ENCODE assay signal across 8 cellular contexts in the genomic region with DNA sequence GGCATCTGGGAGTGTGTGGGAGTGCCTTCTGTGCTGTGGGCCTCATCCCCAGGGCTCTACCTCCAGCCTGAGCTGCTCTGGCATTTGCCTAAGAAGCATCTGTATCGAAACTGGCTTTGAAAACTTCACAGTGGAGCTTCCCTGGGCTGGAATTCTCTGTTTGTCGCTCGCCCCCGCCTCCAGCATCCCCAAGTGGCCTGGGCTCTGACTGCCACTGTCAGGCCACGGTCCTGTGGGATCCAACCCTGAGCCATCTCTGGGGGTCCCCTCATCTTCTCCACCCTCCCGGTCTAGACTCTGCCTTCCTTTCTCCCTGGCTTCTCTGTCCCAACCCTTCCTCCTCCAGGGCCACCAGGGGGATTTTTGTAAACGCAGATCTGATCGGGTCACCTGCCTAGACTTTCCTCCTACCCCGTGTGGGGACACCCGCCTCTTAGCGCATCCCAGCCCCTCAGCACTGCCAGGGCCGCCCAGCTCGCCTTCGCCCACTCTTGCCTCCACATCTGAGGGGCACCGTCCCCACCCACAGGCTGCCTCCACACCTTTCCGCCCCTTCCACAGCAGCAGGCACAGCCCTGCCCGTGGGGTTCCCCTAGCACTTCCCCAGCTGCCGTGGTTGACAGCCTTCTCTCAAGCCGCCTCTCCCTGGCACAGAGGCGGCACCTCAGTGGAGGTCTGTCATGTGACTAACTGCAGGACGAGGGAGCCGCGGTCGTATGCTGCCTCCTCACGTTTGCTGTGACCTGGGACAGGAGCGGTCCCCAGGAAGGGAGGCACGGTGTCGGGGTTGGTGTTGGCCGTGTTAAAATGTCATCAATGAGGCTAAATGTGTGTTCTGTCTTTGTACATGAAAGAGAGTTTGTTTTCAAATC. TPM values are rescaled to one million over a fixed set of nuclear protein-coding genes. Genes with fewer than 3 reads are reported as not detected.
DNase-seq lines count a peak whose midpoint lies in the region; ATAC-seq and TF ChIP-seq lines count a peak whose summit lies in the region.

No MANE protein-coding gene starts in this region.

- H3K4me3 ChIP-seq in AG04449 (ENCODE audit: low read depth, low read length) (no peak overlapping the region), Panc1 (ENCODE audit: low read depth in 2 of 2, low read length in 2 of 2) (no peak overlapping the region), kidney epithelial cell (ENCODE audit: low read depth, low read length) (no peak overlapping the region), MG63 (no peak overlapping the region)

- peak; percentile 6 for TF ChIP-seq CTCF in AG04449 (IDR thresholded peaks at IDR 0.05; ENCODE audit: insufficient read depth, low read length, missing control alignments)
- TF ChIP-seq CTCF in Panc1 (IDR thresholded peaks at IDR 0.05), result no peak
- TF ChIP-seq CTCF in kidney epithelial cell (IDR thresholded peaks at IDR 0.05; ENCODE audit: insufficient read depth, low read length, poor library complexity, severe bottlenecking), result peak; percentile 17
- TF ChIP-seq CTCF in progenitor cell of endocrine pancreas (IDR thresholded peaks at IDR 0.05; ENCODE audit: unreplicated experiment), result no peak

- H3K4me1 ChIP-seq in Panc1 (ENCODE audit: control insufficient read depth, insufficient read depth, low read length), result peaks cover 8% of the 10 kb centered on the region; the same call in 1 of the 2 replicates

- intact Hi-C loops in Panc1 (cut with micrococcal nuclease; ENCODE audit: unreplicated experiment), result no loop called here

- no peaks in the 10 kb centered on the region for H3K27me3 ChIP-seq in Panc1 (ENCODE audit: control insufficient read depth, insufficient read depth, low read length)
- no peaks in the 10 kb centered on the region for H3K27me3 ChIP-seq in kidney epithelial cell (ENCODE audit: control insufficient read depth, insufficient read depth, low read length)
- H3K27me3 ChIP-seq in MG63, result no peaks in the 10 kb centered on the region

- CTCF ChIA-PET in AG04449 (lab: Yijun Ruan, JAX) (interaction anchor here (5.1 kb wide), 1 partner anchor 14 kb away, joined by 41 read pairs; no protein-coding TSS in a partner anchor), Panc1 (lab: Charles Lee) (no interaction called here)
- CTCF ChIA-PET in activated naive CD4-positive, alpha-beta T cell treated with anti-CD3 and anti-CD28 coated beads, Interleukin-2, amount 10 ng/mL, durations not matched to agents 7 days and 5 days (lab: Charles Lee), result interaction anchor here (0.6 to 1.7 kb wide), 10 partner anchors 10 to 292 kb away, joined by 3 to 12 read pairs (median 4); partner anchors contain the start of genes ABCA3 and NTN3

- H3K9me3 ChIP-seq in Panc1 (ENCODE audit: control insufficient read depth, insufficient read depth, low read depth, low read length) (no peaks in the 10 kb centered on the region), MG63 (no peaks in the 10 kb centered on the region)

- H3K36me3 ChIP-seq in Panc1 (ENCODE audit: control insufficient read depth, insufficient read depth, low read length) (no peaks in the 10 kb centered on the region), kidney epithelial cell (ENCODE audit: control insufficient read depth, insufficient read depth, low read length) (no peaks in the 10 kb centered on the region), MG63 (no peaks in the 10 kb centered on the region; the same call in 1 of the 2 replicates)

- H3K27ac Mint-ChIP-seq in activated naive CD4-positive, alpha-beta T cell treated with anti-CD3 and anti-CD28 coated beads, Interleukin-2, amount 10 ng/mL, durations not matched to agents 7 days and 5 days, result peak overlapping the region; percentile 8
- no peak overlapping the region for H3K27ac Mint-ChIP-seq in progenitor cell of endocrine pancreas

- no peaks in the 10 kb centered on the region for H3K36me3 Mint-ChIP-seq in activated naive CD4-positive, alpha-beta T cell treated with anti-CD3 and anti-CD28 coated beads, Interleukin-2, amount 10 ng/mL, durations not matched to agents 7 days and 5 days
- no peaks in the 10 kb centered on the region for H3K36me3 Mint-ChIP-seq in progenitor cell of endocrine pancreas (ENCODE audit: insufficient read depth)

- BruUV-seq in Panc1 (replicated peaks; lab: Mats Ljungman, UMichigan), result no TSS peak

- peaks cover 20% of the 10 kb centered on the region for H3K4me1 Mint-ChIP-seq in activated naive CD4-positive, alpha-beta T cell treated with anti-CD3 and anti-CD28 coated beads, Interleukin-2, amount 10 ng/mL, durations not matched to agents 7 days and 5 days
- peaks cover 7% of the 10 kb centered on the region for H3K4me1 Mint-ChIP-seq in progenitor cell of endocrine pancreas (ENCODE audit: low read depth)

- no peaks in the 10 kb centered on the region for H3K9me3 Mint-ChIP-seq in activated naive CD4-positive, alpha-beta T cell treated with anti-CD3 and anti-CD28 coated beads, Interleukin-2, amount 10 ng/mL, durations not matched to agents 7 days and 5 days
- H3K9me3 Mint-ChIP-seq in progenitor cell of endocrine pancreas (ENCODE audit: low read depth), result no peaks in the 10 kb centered on the region

- in situ Hi-C loops in Panc1 (cut with HindIII; ENCODE audit: low pct_unique_long_range_greater_than_20kb, low sequenced_read_pairs), result no loop called here

- no peak overlapping the region for H3K27ac ChIP-seq in Panc1 (ENCODE audit: low read length)

- H3K27me3 Mint-ChIP-seq in activated naive CD4-positive, alpha-beta T cell treated with anti-CD3 and anti-CD28 coated beads, Interleukin-2, amount 10 ng/mL, durations not matched to agents 7 days and 5 days, result peaks cover 7% of the 10 kb centered on the region
- no peaks in the 10 kb centered on the region for H3K27me3 Mint-ChIP-seq in progenitor cell of endocrine pancreas

- peak; percentile 45 for ATAC-seq in GM19372 (IDR thresholded peaks at IDR 0.05; ENCODE audit: low read depth, unreplicated experiment)
- peak; percentile 53 for ATAC-seq in Panc1

- POLR2A ChIA-PET in AG04449 (lab: Yijun Ruan, JAX) (no interaction called here), Panc1 (lab: Charles Lee) (no interaction called here)

- DNase-seq in AG04449 (ENCODE audit: low read depth, low spot score), result no peak
- DNase-seq in Panc1 (ENCODE audit: low read depth, low spot score), result no peak
- peak; percentile 87 for DNase-seq in activated naive CD4-positive, alpha-beta T cell treated with anti-CD3 and anti-CD28 coated beads, Interleukin-2, amount 10 ng/mL, durations not matched to agents 7 days and 5 days
- no peak for DNase-seq in kidney epithelial cell (ENCODE audit: low read depth)
- DNase-seq in stimulated activated CD4-positive, alpha-beta T cell treated with anti-CD3 and anti-CD28 coated beads, TNF-alpha, amount 100 ng/mL, for 4 hours (ENCODE audit: low read depth in 3 of 3), result peak in 2 of 3 experiments; percentile 69 to 79
- DNase-seq in progenitor cell of endocrine pancreas (ENCODE audit: low spot score, unreplicated experiment), result no peak
- DNase-seq in MG63, result no peak

- H3K4me3 Mint-ChIP-seq in activated naive CD4-positive, alpha-beta T cell treated with anti-CD3 and anti-CD28 coated beads, Interleukin-2, amount 10 ng/mL, durations not matched to agents 7 days and 5 days, result peak overlapping the region; percentile 34
- H3K4me3 Mint-ChIP-seq in progenitor cell of endocrine pancreas (ENCODE audit: low read depth), result no peak overlapping the region

RNA-seq across cellular contexts. Expression of gene TBC1D24, which starts 12.0 kb away (rescaled TPM):
- total RNA-seq in Panc1 (2021; ENCODE audit: unreplicated experiment), result 26.7 TPM
- 15.9 TPM for polyA plus RNA-seq in Panc1 (2012; ENCODE audit: insufficient read length)
- 14.5 and 15.9 TPM in 2 replicates for total RNA-seq in kidney epithelial cell
- total RNA-seq in progenitor cell of endocrine pancreas, result 23.3 and 23.8 TPM in 2 replicates
- total RNA-seq in MG63 (2014; rRNA removed; shearing (Covaris generic); ENCODE audit: low replicate concordance), result 12.9 and 14.8 TPM in 2 replicates

RNA-seq across cellular contexts. Expression of gene NTN3, which starts 15.8 kb away (rescaled TPM):
- 3.2 TPM for total RNA-seq in Panc1 (2021; ENCODE audit: unreplicated experiment)
- polyA plus RNA-seq in Panc1 (2012; ENCODE audit: insufficient read length), result 2.3 TPM
- total RNA-seq in kidney epithelial cell, result 0.17 and 0.41 TPM in 2 replicates
- total RNA-seq in progenitor cell of endocrine pancreas, result 2.4 and 2.5 TPM in 2 replicates
- not detected in 2 replicates for total RNA-seq in MG63 (2014; rRNA removed; shearing (Covaris generic); ENCODE audit: low replicate concordance)

RNA-seq across cellular contexts. Expression of gene ATP6V0C, which starts 26.9 kb away (rescaled TPM):
- total RNA-seq in Panc1 (2021; ENCODE audit: unreplicated experiment) (282 TPM), kidney epithelial cell (79.1 and 139 TPM in 2 replicates), progenitor cell of endocrine pancreas (158 and 169 TPM in 2 replicates)
- 497 TPM for polyA plus RNA-seq in Panc1 (2012; ENCODE audit: insufficient read length)
- 15.0 and 19.4 TPM in 2 replicates for total RNA-seq in MG63 (2014; rRNA removed; shearing (Covaris generic); ENCODE audit: low replicate concordance)

RNA-seq across cellular contexts. Expression of gene TEDC2, which starts 27.0 kb away (rescaled TPM):
- total RNA-seq in Panc1 (2021; ENCODE audit: unreplicated experiment), result 25.0 TPM
- polyA plus RNA-seq in Panc1 (2012; ENCODE audit: insufficient read length), result 18.1 TPM
- 12.0 and 14.2 TPM in 2 replicates for total RNA-seq in kidney epithelial cell
- 27.4 and 32.2 TPM in 2 replicates for total RNA-seq in progenitor cell of endocrine pancreas
- total RNA-seq in MG63 (2014; rRNA removed; shearing (Covaris generic); ENCODE audit: low replicate concordance), result 32.3 and 38.6 TPM in 2 replicates

RNA-seq across cellular contexts. Expression of gene AMDHD2, which starts 33.3 kb away (rescaled TPM):
- 87.5 TPM for total RNA-seq in Panc1 (2021; ENCODE audit: unreplicated experiment)
- 56.9 TPM for polyA plus RNA-seq in Panc1 (2012; ENCODE audit: insufficient read length)
- total RNA-seq in kidney epithelial cell, result 76.0 and 87.5 TPM in 2 replicates
- 38.7 and 40.8 TPM in 2 replicates for total RNA-seq in progenitor cell of endocrine pancreas
- total RNA-seq in MG63 (2014; rRNA removed; shearing (Covaris generic); ENCODE audit: low replicate concordance), result 15.8 and 25.9 TPM in 2 replicates

Comparison
In these comparisons a context has a peak if more than half of its experiments do, and no peak if none do; other contexts are left out.
1. DNase-seq: peak in activated naive CD4-positive, alpha-beta T cell treated with anti-CD3 and anti-CD28 coated beads, Interleukin-2, amount 10 ng/mL, durations not matched to agents 7 days and 5 days (single experiment) and stimulated activated CD4-positive, alpha-beta T cell treated with anti-CD3 and anti-CD28 coated beads, TNF-alpha, amount 100 ng/mL, for 4 hours (2 of 3); none in AG04449 (single experiment), Panc1 (single experiment), kidney epithelial cell (single experiment), progenitor cell of endocrine pancreas (single experiment) and MG63 (single experiment).
2. CTCF ChIP-seq: peak in AG04449 (single experiment) and kidney epithelial cell (single experiment); none in Panc1 (single experiment) and progenitor cell of endocrine pancreas (single experiment).